Comparison of ENCODE assay signal across 8 cellular contexts in genomic region chr15:51759557-51760070, GRCh38. TPM values are rescaled to one million over a fixed set of nuclear protein-coding genes. Genes with fewer than 3 reads are reported as not detected.
DNase-seq lines count a peak whose midpoint lies in the region; ATAC-seq, FAIRE-seq and TF ChIP-seq lines count a peak whose summit lies in the region.

No MANE protein-coding gene starts in this region.

- no peak overlapping the region for H4K5ac ChIP-seq in mesendoderm (ENCODE audit: low read length)

- CTCF ChIA-PET in K562 (lab: Yijun Ruan, JAX; ENCODE audit: low intra/inter-chr PET ratio): no interaction called here

- H4K91ac ChIP-seq in trophoblast cell (ENCODE audit: low read depth, low read length): no peak overlapping the region

- peak; percentile 66 for TF ChIP-seq CTCF in DOHH2 (IDR thresholded peaks at IDR 0.05; ENCODE audit: low read depth, low read length, poor library complexity, severe bottlenecking)
- peak; percentile 36 to 55 (median 43) for TF ChIP-seq CTCF in K562 (IDR thresholded peaks at IDR 0.05 in 2 of 3, conservative IDR thresholded peaks at IDR 0.05 in 1 of 3; ENCODE audit: insufficient read depth in 2 of 3, low read depth in 1 of 3, low read length in 3 of 3)

- no peaks in the 10 kb centered on the region for H3K9me1 ChIP-seq in K562 (ENCODE audit: control insufficient read depth, insufficient read depth, low read length)

- POLR2A ChIA-PET in K562 (lab: Yijun Ruan, JAX): interaction anchor here (0.7 kb wide), 1 partner anchor 935 kb away, joined by 3 read pairs; no protein-coding TSS in a partner anchor

- ATAC-seq in K562: peak; percentile 81
- ATAC-seq in GM18861 (IDR thresholded peaks at IDR 0.05; ENCODE audit: unreplicated experiment): no peak
- ATAC-seq in HG02678 (IDR thresholded peaks at IDR 0.05; ENCODE audit: unreplicated experiment): no peak
- ATAC-seq in GM19324 (IDR thresholded peaks at IDR 0.05; ENCODE audit: low FRiP score, unreplicated experiment): no peak

- H2BK120ac ChIP-seq in mesendoderm (ENCODE audit: low read depth, low read length) (no peak overlapping the region), trophoblast cell (ENCODE audit: insufficient read depth, low read length, poor library complexity) (no peak overlapping the region)

- intact Hi-C loops in K562 (cut with micrococcal nuclease): no loop called here

- H3K9me2 ChIP-seq in DOHH2 (replicated peaks; ENCODE audit: control insufficient read depth, low read length) (no peaks in the 10 kb centered on the region), Karpas-422 (replicated peaks; ENCODE audit: insufficient read depth, low read length) (no peaks in the 10 kb centered on the region)

- H3K14ac ChIP-seq in trophoblast cell (ENCODE audit: low read length): no peak overlapping the region

- peak in 1 of 2 experiments; percentile 56; a peak in 2 of 4 replicates for TF ChIP-seq RAD21 in K562 (CRISPR knock-in tag; conservative IDR thresholded peaks at IDR 0.05 in 1 of 2, IDR thresholded peaks at IDR 0.05 in 1 of 2)

- no peak for TF ChIP-seq POLR2A in K562 (conservative IDR thresholded peaks at IDR 0.05)

- in situ Hi-C loops in K562 (cut with MboI): no loop called here

- no peak overlapping the region for H3K9ac ChIP-seq in Karpas-422 (ENCODE audit: low read length)
- H3K9ac ChIP-seq in K562 (ENCODE audit: insufficient read depth in 1 of 2, low read depth in 2 of 2, low read length in 2 of 2): 0 out of 4 replicates have a peak overlapping the region, but pooled peaks of 1 of the 2 experiments have one; percentile 38
- H3K9ac ChIP-seq in mesendoderm (ENCODE audit: low read length): no peak overlapping the region
- no peak overlapping the region for H3K9ac ChIP-seq in trophoblast cell (ENCODE audit: low read length)

- no peak overlapping the region for H3K56ac ChIP-seq in mesendoderm (ENCODE audit: low read length)

- H2AK5ac ChIP-seq in mesendoderm (ENCODE audit: low read length) (no peak overlapping the region), trophoblast cell (ENCODE audit: low read length) (no peak overlapping the region)

- DNase-seq in Karpas-422: peak; percentile 65
- DNase-seq in K562 (ENCODE audit: extremely low read depth in 1 of 4, low spot score in 3 of 4): peak in 3 of 4 experiments; percentile 35 to 50 (median 41)
- DNase-seq in mesendoderm: peak; percentile 60
- no peak for DNase-seq in trophoblast cell

- no peak overlapping the region for H4K12ac ChIP-seq in trophoblast cell (ENCODE audit: low read depth, low read length)

- H3K9me3 ChIP-seq in DOHH2 (ENCODE audit: control insufficient read depth, insufficient read depth, low read length): no peaks in the 10 kb centered on the region
- no peaks in the 10 kb centered on the region for H3K9me3 ChIP-seq in Karpas-422 (ENCODE audit: low read length)
- no peaks in the 10 kb centered on the region for H3K9me3 ChIP-seq in K562 (replicated peaks; ENCODE audit: control insufficient read depth, insufficient read depth, low read depth, low read length)
- H3K9me3 ChIP-seq in trophoblast cell (ENCODE audit: insufficient read depth, low read depth, low read length): no peaks in the 10 kb centered on the region

- no peak for FAIRE-seq in K562 (lab: Jason Lieb, UNC)

- TF ChIP-seq EP300 in K562 (IDR thresholded peaks at IDR 0.05; ENCODE audit: low read length): no peak

- H2BK15ac ChIP-seq in mesendoderm (replicated peaks; ENCODE audit: low read depth): no peak overlapping the region

- H3F3A ChIP-seq in DOHH2 (ENCODE audit: control insufficient read depth, insufficient read depth): no peaks in the 10 kb centered on the region

- WGBS in K562 (ENCODE audit: insufficient coverage, low coverage, missing lambda C conversion rate): 28% methylated on average over 3 of the region's 3 CpGs
- no CpG with 5 or more reads among the region's 3 CpGs for WGBS in mesendoderm (ENCODE audit: extremely low coverage, insufficient coverage, low lambda C conversion rate)
- no CpG with 5 or more reads among the region's 3 CpGs for WGBS in trophoblast cell (ENCODE audit: extremely low coverage, insufficient coverage, insufficient read length)

- H2AFZ ChIP-seq in Karpas-422 (ENCODE audit: low read length): no peak overlapping the region
- H2AFZ ChIP-seq in K562 (ENCODE audit: low read depth, low read length): no peak overlapping the region
- no peak overlapping the region for H2AFZ ChIP-seq in trophoblast cell (ENCODE audit: insufficient read depth, low read length, poor library complexity)

- H3K36me3 ChIP-seq in DOHH2 (ENCODE audit: control insufficient read depth, low read length): no peaks in the 10 kb centered on the region
- H3K36me3 ChIP-seq in Karpas-422 (ENCODE audit: insufficient read depth, low read length): no peaks in the 10 kb centered on the region
- no peaks in the 10 kb centered on the region; the same call in 2 of the 3 replicates for H3K36me3 ChIP-seq in K562 (ENCODE audit: control insufficient read depth, insufficient read depth, low read length)
- no peaks in the 10 kb centered on the region for H3K36me3 ChIP-seq in mesendoderm (ENCODE audit: control insufficient read depth, insufficient read depth, low read length)
- no peaks in the 10 kb centered on the region for H3K36me3 ChIP-seq in trophoblast cell (ENCODE audit: control insufficient read depth in 1 of 2, insufficient read depth in 2 of 2, low read length in 2 of 2)

- H3K27ac ChIP-seq in DOHH2 (ENCODE audit: low read depth, low read length): no peak overlapping the region
- H3K27ac ChIP-seq in Karpas-422 (ENCODE audit: low read length): no peak overlapping the region
- no peak overlapping the region for H3K27ac ChIP-seq in K562 (ENCODE audit: extremely low read depth, low read depth, low read length)
- no peak overlapping the region for H3K27ac ChIP-seq in mesendoderm (ENCODE audit: low read depth, low read length)
- no peak overlapping the region for H3K27ac ChIP-seq in trophoblast cell (ENCODE audit: low read depth, low read length)

- H3K4me3 ChIP-seq in DOHH2 (ENCODE audit: low read length): no peak overlapping the region
- no peak overlapping the region for H3K4me3 ChIP-seq in Karpas-422 (ENCODE audit: low read length)
- no peak overlapping the region for H3K4me3 ChIP-seq in K562
- H3K4me3 ChIP-seq in mesendoderm (ENCODE audit: low read length): no peak overlapping the region
- H3K4me3 ChIP-seq in trophoblast cell (ENCODE audit: low read depth, low read length): no peak overlapping the region

- H3K18ac ChIP-seq in mesendoderm (ENCODE audit: low read length) (no peak overlapping the region), trophoblast cell (ENCODE audit: low read length) (no peak overlapping the region)

- H3K4me2 ChIP-seq in DOHH2 (ENCODE audit: low read length) (no peak overlapping the region), Karpas-422 (ENCODE audit: low read depth, low read length, poor library complexity, severe bottlenecking) (no peak overlapping the region), K562 (ENCODE audit: insufficient read depth, low read length) (no peak overlapping the region), mesendoderm (ENCODE audit: low read length) (no peak overlapping the region), trophoblast cell (ENCODE audit: low read length) (no peak overlapping the region)

- BruUV-seq in K562 (replicated peaks; lab: Mats Ljungman, UMichigan): no TSS peak

- no peak overlapping the region for H3K4ac ChIP-seq in mesendoderm (ENCODE audit: low read depth, low read length)
- H3K4ac ChIP-seq in trophoblast cell (ENCODE audit: low read depth, low read length): no peak overlapping the region

- H4K20me1 ChIP-seq in DOHH2 (ENCODE audit: control insufficient read depth, insufficient read depth, low read depth, low read length) (no peaks in the 10 kb centered on the region), Karpas-422 (ENCODE audit: insufficient read depth, low read depth, low read length) (no peaks in the 10 kb centered on the region), K562 (replicated peaks; ENCODE audit: control insufficient read depth, insufficient read depth, low read length) (no peaks in the 10 kb centered on the region)

- H3K23ac ChIP-seq in mesendoderm (ENCODE audit: low read length): no peak overlapping the region
- H3K23ac ChIP-seq in trophoblast cell (ENCODE audit: low read length): no peak overlapping the region

- no peaks in the 10 kb centered on the region for H3K79me2 ChIP-seq in DOHH2 (ENCODE audit: control insufficient read depth, low read length)
- H3K79me2 ChIP-seq in Karpas-422 (ENCODE audit: low read length): no peaks in the 10 kb centered on the region
- H3K79me2 ChIP-seq in K562 (ENCODE audit: control insufficient read depth, insufficient read depth, low read length): no peaks in the 10 kb centered on the region
- no peaks in the 10 kb centered on the region for H3K79me2 ChIP-seq in mesendoderm (ENCODE audit: control insufficient read depth, insufficient read depth, low read length)
- no peaks in the 10 kb centered on the region for H3K79me2 ChIP-seq in trophoblast cell (ENCODE audit: control insufficient read depth, insufficient read depth, low read length, poor library complexity)

- H4K8ac ChIP-seq in mesendoderm (ENCODE audit: low read depth, low read length) (no peak overlapping the region), trophoblast cell (ENCODE audit: low read depth, low read length) (no peak overlapping the region)

- no peak overlapping the region for H2BK12ac ChIP-seq in trophoblast cell (ENCODE audit: low read length)

- no peak overlapping the region for H2BK5ac ChIP-seq in mesendoderm (ENCODE audit: low read length)
- H2BK5ac ChIP-seq in trophoblast cell (ENCODE audit: low read depth, low read length, poor library complexity): no peak overlapping the region

- no peaks in the 10 kb centered on the region for H3K79me1 ChIP-seq in mesendoderm (ENCODE audit: low read length)
- H3K79me1 ChIP-seq in trophoblast cell (ENCODE audit: low read length): no peaks in the 10 kb centered on the region

- H3K4me1 ChIP-seq in DOHH2 (ENCODE audit: control insufficient read depth, low read length) (no peaks in the 10 kb centered on the region), Karpas-422 (ENCODE audit: low read length) (no peaks in the 10 kb centered on the region), K562 (replicated peaks in 1 of 2; ENCODE audit: control insufficient read depth in 2 of 2, insufficient read depth in 2 of 2, low read length in 2 of 2) (peaks cover 4 to 15% of the 10 kb centered on the region in 2 experiments; a peak in 4 of 5 replicates), mesendoderm (ENCODE audit: control insufficient read depth, low read depth, low read length) (no peaks in the 10 kb centered on the region), trophoblast cell (ENCODE audit: control insufficient read depth in 1 of 2, insufficient read depth in 2 of 2, low read length in 2 of 2) (no peaks in the 10 kb centered on the region)

- peaks cover 22% of the 10 kb centered on the region for H3K27me3 ChIP-seq in DOHH2 (ENCODE audit: control insufficient read depth, low read length)
- no peaks in the 10 kb centered on the region for H3K27me3 ChIP-seq in Karpas-422 (ENCODE audit: low read length)
- no peaks in the 10 kb centered on the region for H3K27me3 ChIP-seq in K562 (ENCODE audit: control insufficient read depth in 2 of 2, insufficient read depth in 2 of 2, low read length in 2 of 2)
- no peaks in the 10 kb centered on the region for H3K27me3 ChIP-seq in mesendoderm (ENCODE audit: insufficient read depth, low read length, poor library complexity)
- no peaks in the 10 kb centered on the region for H3K27me3 ChIP-seq in trophoblast cell (ENCODE audit: insufficient read depth, low read length)

RNA-seq across cellular contexts. Expression of gene TMOD2, which starts 8.2 kb away (rescaled TPM):
- total RNA-seq in Karpas-422 (2014; rRNA removed; shearing (Covaris generic); ENCODE audit: low replicate concordance): 0.72 and 2.6 TPM in 2 replicates
- total RNA-seq in K562 (2011; cell fraction: chromatin; rRNA removed; ENCODE audit: low replicate concordance): 3.1 and 8.1 TPM in 2 replicates
- 0.83 and 1.4 TPM in 2 replicates for total RNA-seq in K562 (2011; cell fraction: nucleolus; rRNA removed)
- total RNA-seq in K562 (2011; cell fraction: nucleoplasm; rRNA removed): 5.7 and 14.4 TPM in 2 replicates
- total RNA-seq in K562 (2014; rRNA removed): 2.2 TPM in 2 replicates
- total RNA-seq in K562 (2014; rRNA removed; fragmentation: Illumina TruSeq; extraction: Trizol): 3.8 and 4.8 TPM in 2 replicates
- total RNA-seq in K562 (2015; rRNA removed; fragmentation: Illumina TruSeq; extraction: Trizol): 3.3 and 3.6 TPM in 2 replicates
- 3.2 and 3.4 TPM in 2 replicates for total RNA-seq in K562 (2021)
- polyA plus RNA-seq in K562 (2011; rRNA removed): 2.3 and 3.6 TPM in 2 replicates
- 0.57 and 1.1 TPM in 2 replicates for polyA plus RNA-seq in K562 (2011; cell fraction: cytosol; rRNA removed)
- 2.7 and 2.9 TPM in 2 replicates for polyA plus RNA-seq in K562 (2011; cell fraction: nucleus; rRNA removed)
- 1.7 and 4.4 TPM in 2 replicates for polyA plus RNA-seq in K562 (2012)
- 2.7 and 3.0 TPM in 2 replicates for polyA plus RNA-seq in K562 (2014; fragmentation: Illumina TruSeq; extraction: Trizol)
- under 1 TPM; 0.49 to 0.85 TPM for polyA plus RNA-seq in K562 (2014; fragmentation: Nextera tagmentation; extraction: Ambion mirVana)
- polyA plus RNA-seq in K562 (2014; rRNA removed): 2.1 and 3.3 TPM in 2 replicates
- 2.3 and 3.5 TPM in 2 replicates for polyA minus RNA-seq in K562 (2011; rRNA and poly(A)+ RNA removed)
- polyA minus RNA-seq in K562 (2011; cell fraction: cytosol; rRNA and poly(A)+ RNA removed): 0.91 and 1.7 TPM in 2 replicates
- 1.8 and 1.9 TPM in 2 replicates for polyA minus RNA-seq in K562 (2011; cell fraction: nucleus; rRNA and poly(A)+ RNA removed)
- polyA plus RNA-seq in mesendoderm (2013, experiment 1 of 2): 1.2 TPM
- 1.4 TPM for polyA plus RNA-seq in mesendoderm (2013, experiment 2 of 2)
- polyA plus RNA-seq in trophoblast cell (2013): 2.7 TPM in 2 replicates

RNA-seq across cellular contexts. Expression of gene LYSMD2, which starts 22.2 kb away (rescaled TPM):
- 3.4 and 5.4 TPM in 2 replicates for total RNA-seq in Karpas-422 (2014; rRNA removed; shearing (Covaris generic); ENCODE audit: low replicate concordance)
- total RNA-seq in K562 (2011; cell fraction: chromatin; rRNA removed; ENCODE audit: low replicate concordance): 2.4 and 7.0 TPM in 2 replicates
- total RNA-seq in K562 (2011; cell fraction: nucleolus; rRNA removed): 2.8 and 3.2 TPM in 2 replicates
- total RNA-seq in K562 (2011; cell fraction: nucleoplasm; rRNA removed): 3.1 and 5.4 TPM in 2 replicates
- total RNA-seq in K562 (2014; rRNA removed): 8.8 and 10.9 TPM in 2 replicates
- 13.6 and 14.2 TPM in 2 replicates for total RNA-seq in K562 (2014; rRNA removed; fragmentation: Illumina TruSeq; extraction: Trizol)
- total RNA-seq in K562 (2015; rRNA removed; fragmentation: Illumina TruSeq; extraction: Trizol): 11.2 and 11.3 TPM in 2 replicates
- total RNA-seq in K562 (2021): 9.7 and 10.3 TPM in 2 replicates
- 11.3 and 30.3 TPM in 2 replicates for polyA plus RNA-seq in K562 (2011; rRNA removed)
- 6.9 and 16.4 TPM in 2 replicates for polyA plus RNA-seq in K562 (2011; cell fraction: cytosol; rRNA removed)
- 4.8 and 5.0 TPM in 2 replicates for polyA plus RNA-seq in K562 (2011; cell fraction: nucleus; rRNA removed)
- polyA plus RNA-seq in K562 (2012): 11.4 and 11.6 TPM in 2 replicates
- 7.9 and 9.5 TPM in 2 replicates for polyA plus RNA-seq in K562 (2014; fragmentation: Illumina TruSeq; extraction: Trizol)
- 1 to 10 TPM; 4.3 to 4.8 TPM for polyA plus RNA-seq in K562 (2014; fragmentation: Nextera tagmentation; extraction: Ambion mirVana)
- 9.8 and 10.7 TPM in 2 replicates for polyA plus RNA-seq in K562 (2014; rRNA removed)
- polyA minus RNA-seq in K562 (2011; rRNA and poly(A)+ RNA removed): 4.8 and 8.9 TPM in 2 replicates
- 2.9 and 6.2 TPM in 2 replicates for polyA minus RNA-seq in K562 (2011; cell fraction: cytosol; rRNA and poly(A)+ RNA removed)
- polyA minus RNA-seq in K562 (2011; cell fraction: nucleus; rRNA and poly(A)+ RNA removed): 2.0 and 3.6 TPM in 2 replicates
- 2.3 TPM for polyA plus RNA-seq in mesendoderm (2013, experiment 1 of 2)
- 2.7 TPM for polyA plus RNA-seq in mesendoderm (2013, experiment 2 of 2)
- 1.2 and 1.4 TPM in 2 replicates for polyA plus RNA-seq in trophoblast cell (2013)

Comparison
In these comparisons a context has a peak if more than half of its experiments do, and no peak if none do; other contexts are left out.
1. DNase-seq: peak in Karpas-422 (single experiment), K562 (3 of 4) and mesendoderm (single experiment); none in trophoblast cell (0 of 2).